7 cellular contexts compared by ENCODE assay signal in the genomic region with DNA sequence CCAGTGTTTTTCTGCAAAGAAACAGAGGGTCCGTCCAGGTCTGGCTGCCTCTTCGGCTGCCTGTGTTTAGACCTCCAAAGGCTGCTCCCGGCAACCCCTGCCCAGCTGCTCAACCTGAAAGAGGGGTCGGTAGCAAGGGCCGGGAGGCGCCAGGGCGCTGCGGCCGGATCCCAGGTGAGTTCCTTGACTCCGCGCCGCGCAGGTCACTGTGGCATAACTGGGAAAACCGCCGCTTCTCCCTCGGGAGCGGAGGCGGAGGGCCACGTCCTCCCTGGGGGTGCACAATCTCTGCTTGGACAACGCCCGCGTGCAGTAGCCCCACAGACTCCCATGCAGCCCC. TPM values are rescaled to one million over a fixed set of nuclear protein-coding genes. Genes with fewer than 3 reads are reported as not detected.
A peak's percentile ranks its signal among the peaks of the same experiment; 100 is the strongest.
DNase-seq lines count a peak whose midpoint lies in the region; ATAC-seq and TF ChIP-seq lines count a peak whose summit lies in the region.

No MANE protein-coding gene starts in this region.

- intact Hi-C loops in heart right ventricle (cut with DNase I), result no loop called here

- WGBS in heart right ventricle, 2 donors, result 7 to 11% methylated on average over 22 of the region's 22 CpGs

- no peak for DNase-seq in HAP-1 (ENCODE audit: low spot score in 2 of 2)
- DNase-seq in heart right ventricle, result peak in 1 of 2 donors; percentile 25
- DNase-seq in DMS 273 (lab: John Stamatoyannopoulos, UW; ENCODE audit: unreplicated experiment), result no peak
- DNase-seq in T1000 (lab: John Stamatoyannopoulos, UW), result no peak

- H3K27ac ChIP-seq in VCaP, result peak overlapping the region; percentile 97
- no peak overlapping the region for H3K27ac ChIP-seq in heart right ventricle

- peak overlapping the region; percentile 88 for H3K4me2 ChIP-seq in skeletal muscle satellite cell (ENCODE audit: low read length)

- peak overlapping the region; percentile 47 for H3K4me3 ChIP-seq in HAP-1
- peak overlapping the region in 9 of 10 donors; percentile 36 to 77 (median 59) for H3K4me3 ChIP-seq in heart right ventricle
- peak overlapping the region; percentile 70 for H3K4me3 ChIP-seq in skeletal muscle satellite cell (ENCODE audit: low read length)

- ATAC-seq in heart right ventricle (no peak), GM19324 (IDR thresholded peaks at IDR 0.05; ENCODE audit: low FRiP score, unreplicated experiment) (no peak)

- H3K36me3 ChIP-seq in HAP-1 (replicated peaks) (no peaks in the 10 kb centered on the region; the same call in 1 of the 2 replicates), heart right ventricle (no peaks in the 10 kb centered on the region), skeletal muscle satellite cell (ENCODE audit: insufficient read depth, low read length) (no peaks in the 10 kb centered on the region)

- H3K4me1 ChIP-seq in HAP-1 (peaks cover 11% of the 10 kb centered on the region; the same call in 1 of the 2 replicates), heart right ventricle (peaks cover 6 to 20% (median 14%) of the 10 kb centered on the region in 9 donors), skeletal muscle satellite cell (ENCODE audit: control insufficient read depth, insufficient read depth, low read length) (peaks cover 8% of the 10 kb centered on the region)

- no peaks in the 10 kb centered on the region for H3K9me3 ChIP-seq in HAP-1
- H3K9me3 ChIP-seq in heart right ventricle, result no peaks in the 10 kb centered on the region
- H3K9me3 ChIP-seq in skeletal muscle satellite cell (replicated peaks; ENCODE audit: low read length), result no peaks in the 10 kb centered on the region

- H3K9ac ChIP-seq in skeletal muscle satellite cell (ENCODE audit: low read depth, low read length), result no peak overlapping the region

- H3K27me3 ChIP-seq in HAP-1 (ENCODE audit: low read depth), result no peaks in the 10 kb centered on the region
- peaks cover 0 to 52% (median 35%) of the 10 kb centered on the region in 7 donors for H3K27me3 ChIP-seq in heart right ventricle
- peaks cover 42% of the 10 kb centered on the region for H3K27me3 ChIP-seq in skeletal muscle satellite cell (ENCODE audit: control insufficient read depth, insufficient read depth, low read length)

- TF ChIP-seq CTCF in VCaP (conservative IDR thresholded peaks at IDR 0.05) (no peak), heart right ventricle (IDR thresholded peaks at IDR 0.05) (no peak)

- in situ Hi-C loops in HAP-1 (cut with MboI; ENCODE audit: low sequenced_read_pairs), result loop anchor here (10.0 kb wide), 1 partner anchor 54 kb away; no protein-coding TSS in a partner anchor

RNA-seq across cellular contexts. Expression of a gene that starts 1.0 kb away (rescaled TPM):
- total RNA-seq in heart right ventricle, result under 1 TPM in 9 of 10 donors, not detected in 1; 0.13 to 0.91 (median 0.42) TPM
- polyA plus RNA-seq in heart right ventricle, result 1 to 10 TPM in 1 of 2 donors, under 1 TPM in 1; 0.68 to 2.3 TPM
- not detected in 2 replicates for total RNA-seq in skeletal muscle satellite cell (2012; rRNA removed)
